ENCODE assay signal across 18 cellular contexts in the genomic region with DNA sequence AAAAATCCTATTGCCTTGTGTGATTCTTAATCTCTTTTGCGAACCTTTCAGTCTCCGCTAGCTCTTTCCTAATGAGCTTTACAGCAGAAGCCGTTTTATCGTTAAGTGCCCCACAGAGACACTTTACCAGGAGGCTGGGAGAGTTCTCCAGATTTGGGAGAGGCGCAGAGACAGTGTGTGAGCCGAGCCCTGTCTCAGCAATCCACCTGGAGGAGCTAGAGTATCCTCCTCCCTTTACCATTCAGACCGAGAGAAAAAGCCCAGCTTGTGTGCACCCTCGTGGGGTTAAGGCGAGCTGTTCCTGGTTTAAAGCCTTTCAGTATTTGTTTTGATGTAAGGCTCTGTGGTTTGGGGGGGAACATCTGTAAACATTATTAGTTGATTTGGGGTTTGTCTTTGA.
"Had no signal": no experiment of that assay in that cellular context is flagged by ENCODE, and none has a peak within 500 bp of the region (broad histone marks: within the 10 kb centered on the region; RNA-seq: fewer than 3 reads in every experiment).

No MANE protein-coding gene starts in this region.

- H3K36me3 ChIP-seq: adrenal gland, colonic mucosa, tibial artery had no signal

- H3K4me3 Mint-ChIP-seq: activated naive CD4-positive, alpha-beta T cell treated with anti-CD3 and anti-CD28 coated beads, Interleukin-2, amount 50 U/mL, for 24 hours; activated T-cell treated with anti-CD3 and anti-CD28 coated beads, Interleukin-2, amount 50 U/mL, for 4 hours; brain; nephron had no signal

- H3K9me3 Mint-ChIP-seq: activated naive CD4-positive, alpha-beta T cell treated with anti-CD3 and anti-CD28 coated beads, Interleukin-2, amount 50 U/mL, for 24 hours; activated T-cell treated with anti-CD3 and anti-CD28 coated beads, Interleukin-2, amount 50 U/mL, for 4 hours; brain had no signal

- H3K4me1 Mint-ChIP-seq: activated naive CD4-positive, alpha-beta T cell treated with anti-CD3 and anti-CD28 coated beads, Interleukin-2, amount 50 U/mL, for 24 hours had no signal

- H3K4me1 ChIP-seq: adrenal gland, colonic mucosa had no signal

- H3K27me3 ChIP-seq: adrenal gland, colonic mucosa, esophagus muscularis mucosa, tibial artery had no signal

- H3K27ac Mint-ChIP-seq: activated naive CD4-positive, alpha-beta T cell treated with anti-CD3 and anti-CD28 coated beads, Interleukin-2, amount 50 U/mL, for 24 hours; nephron; progenitor cell of endocrine pancreas had no signal

- H3K36me3 Mint-ChIP-seq: activated naive CD4-positive, alpha-beta T cell treated with anti-CD3 and anti-CD28 coated beads, Interleukin-2, amount 50 U/mL, for 24 hours; brain had no signal

- H3K27me3 Mint-ChIP-seq: activated naive CD4-positive, alpha-beta T cell treated with anti-CD3 and anti-CD28 coated beads, Interleukin-2, amount 50 U/mL, for 24 hours; brain had no signal

- H3K4me3 ChIP-seq: adrenal gland, colonic mucosa, esophagus muscularis mucosa, skin epidermis, tibial artery had no signal

- H3K9me3 ChIP-seq: adrenal gland, colonic mucosa, esophagus muscularis mucosa, tibial artery had no signal

- H3K27ac ChIP-seq: adrenal gland, colonic mucosa, esophagus muscularis mucosa, skin epidermis, tibial artery had no signal

- ATAC-seq: activated T-cell treated with anti-CD3 and anti-CD28 coated beads, Interleukin-2, amount 50 U/mL, for 4 hours had no signal

- DNase-seq: activated CD4-positive, alpha-beta T cell treated with anti-CD3 and anti-CD28 coated beads, Interleukin-2, amount 50 U/mL, for 48 hours; activated effector memory CD4-positive, alpha-beta T cell treated with anti-CD3 and anti-CD28 coated beads, Interleukin-2, amount 50 U/mL, for 16 hours; activated T-cell treated with anti-CD3 and anti-CD28 coated beads, Interleukin-2, amount 50 U/mL, for 4 hours; adrenal gland; central memory CD4-positive, alpha-beta T cell; colonic mucosa; hippocampal formation; mesenchymal stem cell; right cardiac atrium; stimulated activated CD4-positive, alpha-beta T cell treated with anti-CD3 and anti-CD28 coated beads, Interleukin-4, amount 100 ng/mL, for 24 hours; stimulated activated naive CD4-positive, alpha-beta T cell; tibial artery had no signal
